27 cellular contexts compared by ENCODE assay signal in the genomic region with DNA sequence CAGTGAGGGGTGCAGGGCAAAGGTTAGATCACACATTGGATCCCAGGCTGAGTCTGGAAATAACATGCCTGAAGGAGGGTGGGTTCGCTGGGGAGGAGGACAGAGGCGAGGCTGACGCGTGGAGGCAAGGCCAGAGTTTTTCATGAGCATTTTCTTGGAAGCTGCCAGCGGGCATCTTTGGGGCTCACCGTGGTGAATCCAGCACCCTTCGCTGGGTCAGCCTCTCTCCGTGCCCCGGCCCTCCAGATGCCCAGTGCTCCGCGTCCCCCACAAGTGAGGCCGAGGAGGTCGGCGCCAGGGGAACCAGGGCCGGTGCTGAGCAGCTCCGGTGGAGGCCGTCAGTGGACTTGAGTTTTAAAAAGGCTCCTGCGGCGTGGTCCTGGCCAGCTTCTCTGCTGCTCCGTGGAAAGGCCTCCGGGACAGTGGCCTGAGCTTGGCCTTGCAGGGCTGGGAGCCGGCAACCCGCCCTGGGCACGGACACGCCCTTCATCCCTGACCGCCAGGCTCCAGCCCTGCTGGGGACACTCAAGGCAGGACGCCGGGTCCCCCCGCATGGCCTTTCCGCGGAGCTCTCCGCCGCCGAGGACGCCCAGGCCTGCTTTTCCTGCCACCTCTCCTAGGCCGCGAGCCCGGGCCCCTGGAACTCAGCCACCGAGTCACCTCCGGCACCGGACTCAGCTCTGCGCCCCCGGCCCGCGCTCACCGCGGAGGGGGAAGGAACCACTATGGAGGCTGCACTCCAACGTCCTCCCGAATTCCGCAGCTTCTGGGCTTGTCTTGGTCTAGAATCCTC.
A peak's percentile ranks its signal among the peaks of the same experiment; 100 is the strongest.
DNase-seq lines count a peak whose midpoint lies in the region; ATAC-seq, FAIRE-seq and TF ChIP-seq lines count a peak whose summit lies in the region.
"Had no signal": no experiment of that assay in that cellular context is flagged by ENCODE, and none has a peak within 500 bp of the region (broad histone marks: within the 10 kb centered on the region; RNA-seq: fewer than 3 reads in every experiment).

No MANE protein-coding gene starts in this region.

- H3K4me1 ChIP-seq in right cardiac atrium (ENCODE audit: control insufficient read depth, insufficient read depth, low read length): no peaks in the 10 kb centered on the region
- peaks cover 0 to 15% of the 10 kb centered on the region in 2 donors for H3K4me1 ChIP-seq in right atrium auricular region
- 0 out of 7 replicates have a peak, but pooled peaks cover 0 to 2% (median 0%) of the 10 kb centered on the region in 4 experiments for H3K4me1 ChIP-seq in H1 (replicated peaks in 1 of 4; ENCODE audit: control insufficient read depth in 3 of 4, insufficient read depth in 4 of 4, low read length in 3 of 4)
- peaks cover 8% of the 10 kb centered on the region for H3K4me1 ChIP-seq in testis
- no peaks in the 10 kb centered on the region for H3K4me1 ChIP-seq in MM.1S (ENCODE audit: low read length)
- H3K4me1 ChIP-seq: BE2C had no signal

- H2BK20ac ChIP-seq in H1 (ENCODE audit: low read length): no peak overlapping the region

- no peak overlapping the region for H3K56ac ChIP-seq in H1 (replicated peaks; ENCODE audit: insufficient read length, low read depth, low read length)

- H3K4me2 ChIP-seq in H1 (ENCODE audit: insufficient read depth in 1 of 2, low read depth in 2 of 2, low read length in 2 of 2): no peak overlapping the region
- H3K4me2 ChIP-seq in MM.1S (ENCODE audit: low read depth, low read length): no peak overlapping the region

- no peaks in the 10 kb centered on the region for H3K23me2 ChIP-seq in H1 (ENCODE audit: low read depth, low read length)

- TF ChIP-seq RAD21 in H1 (IDR thresholded peaks at IDR 0.05 in 1 of 2, conservative IDR thresholded peaks at IDR 0.05 in 1 of 2; ENCODE audit: low read depth in 2 of 2, low read length in 2 of 2): no peak

- no peak overlapping the region for H3K23ac ChIP-seq in H1 (ENCODE audit: insufficient read length)

- no peak overlapping the region; the same call in 1 of the 2 replicates for H2AFZ ChIP-seq in H1 (ENCODE audit: low read length)
- H2AFZ ChIP-seq in MM.1S (ENCODE audit: low read length): no peak overlapping the region

- TF ChIP-seq EP300 in H1 (IDR thresholded peaks at IDR 0.05; ENCODE audit: borderline replicate concordance in 1 of 2, low read depth in 2 of 2, low read length in 2 of 2): no peak

- intact Hi-C loops in right cardiac atrium (cut with DNase I) (no loop called here), testis (cut with DNase I; ENCODE audit: low total_unique reads) (no loop called here)

- CTCF ChIA-PET in H1 (lab: Charles Lee; ENCODE audit: partially characterized antibody): no interaction called here

- no peaks in the 10 kb centered on the region for H3K9me2 ChIP-seq in MM.1S (replicated peaks; ENCODE audit: insufficient read depth, low read length)

- no peak overlapping the region for H3K18ac ChIP-seq in H1 (ENCODE audit: extremely low read depth, low read length)

- H3K9ac ChIP-seq in H1 (replicated peaks in 1 of 4; ENCODE audit: extremely low read depth in 1 of 4, low read depth in 3 of 4, low read length in 3 of 4) (no peak overlapping the region), MM.1S (ENCODE audit: low read length) (no peak overlapping the region)

- no peak overlapping the region for H2AK5ac ChIP-seq in H1 (ENCODE audit: low read depth, low read length)

- no peak overlapping the region for H2BK12ac ChIP-seq in H1 (ENCODE audit: low read depth, low read length)

- H4K91ac ChIP-seq in H1 (replicated peaks; ENCODE audit: insufficient read length, low read length): no peak overlapping the region

- H3K36me3 ChIP-seq in right atrium auricular region (no peaks in the 10 kb centered on the region), H1 (ENCODE audit: control insufficient read depth in 2 of 4, insufficient read depth in 4 of 4, low read length in 3 of 4) (no peaks in the 10 kb centered on the region), testis (ENCODE audit: low read depth, missing control alignments) (no peaks in the 10 kb centered on the region), MM.1S (replicated peaks; ENCODE audit: insufficient read depth, low read length) (no peaks in the 10 kb centered on the region)
- H3K36me3 ChIP-seq: BE2C had no signal

- H4K5ac ChIP-seq in H1 (ENCODE audit: insufficient read length, low read depth, low read length): no peak overlapping the region

- POLR2A ChIA-PET in H1 (lab: Charles Lee; ENCODE audit: partially characterized antibody): interaction anchor here (1.2 kb wide), 1 partner anchor 27 kb away, joined by 4 read pairs; no protein-coding TSS in a partner anchor

- no peaks in the 10 kb centered on the region for H3K9me3 ChIP-seq in right cardiac atrium (ENCODE audit: control insufficient read depth, low read length)
- H3K9me3 ChIP-seq in right atrium auricular region: no peaks in the 10 kb centered on the region
- H3K9me3 ChIP-seq in H1 (ENCODE audit: insufficient read depth in 2 of 2, low read depth in 1 of 2, low read length in 1 of 2): peaks cover 0 to 2% of the 10 kb centered on the region in 2 experiments; a peak in 1 of 4 replicates
- H3K9me3 ChIP-seq in testis: no peaks in the 10 kb centered on the region
- H3K9me3 ChIP-seq in MM.1S (replicated peaks; ENCODE audit: insufficient read depth, low read length): no peaks in the 10 kb centered on the region
- H3K9me3 ChIP-seq: BE2C had no signal

- no peak overlapping the region for H3K27ac ChIP-seq in right cardiac atrium (ENCODE audit: low read length)
- H3K27ac ChIP-seq in right atrium auricular region: no peak overlapping the region
- H3K27ac ChIP-seq in H1 (ENCODE audit: low read depth, low read length): no peak overlapping the region
- H3K27ac ChIP-seq in testis: no peak overlapping the region
- no peak overlapping the region for H3K27ac ChIP-seq in MM.1S (ENCODE audit: low read length)

- H3F3A ChIP-seq in MM.1S (ENCODE audit: insufficient read depth, low read length): no peaks in the 10 kb centered on the region

- H3K4me3 ChIP-seq in right cardiac atrium (ENCODE audit: low read length) (no peak overlapping the region), right atrium auricular region (no peak overlapping the region), H1 (ENCODE audit: extremely low read depth in 1 of 4, insufficient read depth in 2 of 4, low read depth in 3 of 4, low read length in 4 of 4) (no peak overlapping the region), testis (peak overlapping the region; percentile 32 to 54), MM.1S (ENCODE audit: low read length) (no peak overlapping the region)

- H2BK15ac ChIP-seq in H1 (ENCODE audit: low read length): no peak overlapping the region

- H3K79me1 ChIP-seq in H1 (ENCODE audit: low read depth, low read length): no peaks in the 10 kb centered on the region

- TF ChIP-seq POLR2A in H1 (IDR thresholded peaks at IDR 0.05; ENCODE audit: control extremely low read depth in 1 of 2, low read depth in 2 of 2, low read length in 2 of 2) (no peak), testis (IDR thresholded peaks at IDR 0.05) (no peak)

- H4K8ac ChIP-seq in H1 (ENCODE audit: extremely low read depth, insufficient read depth, low read length): peak overlapping the region; percentile 62; the same call in 1 of the 2 replicates

- H3K79me2 ChIP-seq in H1 (ENCODE audit: control insufficient read depth in 1 of 2, insufficient read depth in 2 of 2, low read length in 2 of 2) (no peaks in the 10 kb centered on the region), MM.1S (ENCODE audit: low read length) (no peaks in the 10 kb centered on the region)

- H3K4ac ChIP-seq in H1 (replicated peaks; ENCODE audit: insufficient read length, low read depth, low read length): no peak overlapping the region

- H2BK5ac ChIP-seq in H1 (ENCODE audit: low read depth, low read length): no peak overlapping the region

- H3K27me3 ChIP-seq in right cardiac atrium (ENCODE audit: control insufficient read depth, insufficient read depth) (no peaks in the 10 kb centered on the region), right atrium auricular region (no peaks in the 10 kb centered on the region), H1 (replicated peaks in 1 of 4; ENCODE audit: control insufficient read depth in 3 of 4, extremely low read depth in 1 of 4, insufficient read depth in 3 of 4, low read length in 3 of 4) (no peaks in the 10 kb centered on the region), testis (no peaks in the 10 kb centered on the region), MM.1S (replicated peaks; ENCODE audit: insufficient read depth, low read length) (no peaks in the 10 kb centered on the region)
- H3K27me3 ChIP-seq: BE2C had no signal

- H2BK120ac ChIP-seq in H1 (replicated peaks; ENCODE audit: low read depth, low read length): no peak overlapping the region

- DNase-seq in right cardiac atrium: peak in 2 of 3 donors; percentile 60 to 69
- no peak for DNase-seq in right atrium auricular region (ENCODE audit: low spot score)
- no peak for DNase-seq in H1 (ENCODE audit: low read depth in 1 of 2, low spot score in 2 of 2)
- peak; percentile 78 for DNase-seq in mesenteric fat pad (ENCODE audit: low spot score)
- DNase-seq in testis: no peak
- no peak for DNase-seq in MM.1S
- DNase-seq in inferior parietal cortex (ENCODE audit: extremely low spot score): no peak
- no peak for DNase-seq in omental fat pad (ENCODE audit: low spot score)
- DNase-seq: 8988T; ACHN; BE2C; CD8-positive, alpha-beta memory T cell; DMS153; DND-41; H9; KBM-7; NCI-H1105 treated with DMSO at 0.1 percent for 48 hours; NCI-H146; NCI-H1930; NCI-H2107; NCI-H524 treated with DMSO at 0.1 percent for 48 hours; NCI-H774; SIG-M5 had no signal

- 87% methylated on average over 50 of the region's 50 CpGs for WGBS in right cardiac atrium
- 93% methylated on average over 43 of the region's 50 CpGs; no CpG with 5 or more reads in 1 of the 2 experiments for WGBS in H1 (ENCODE audit: extremely low coverage in 1 of 2, insufficient coverage in 1 of 2, insufficient read length in 1 of 2, insufficient replicate concordance in 2 of 2, low coverage in 1 of 2, low lambda C conversion rate in 2 of 2, missing lambda C conversion rate in 1 of 2), 2 experiments
- WGBS in testis, 2 donors: 70 to 85% methylated on average over 25 to 50 of the region's 50 CpGs

- H3K14ac ChIP-seq in H1 (ENCODE audit: insufficient read length): no peak overlapping the region

- TF ChIP-seq CTCF in right atrium auricular region (IDR thresholded peaks at IDR 0.05): no peak
- no peak for TF ChIP-seq CTCF in H1 (IDR thresholded peaks at IDR 0.05; ENCODE audit: control extremely low read depth in 1 of 3, insufficient read depth in 1 of 3, low read depth in 1 of 3, low read length in 3 of 3)
- no peak for TF ChIP-seq CTCF in testis (IDR thresholded peaks at IDR 0.05)
- no peak for TF ChIP-seq CTCF in MM.1S (IDR thresholded peaks at IDR 0.05; ENCODE audit: low read length)
- TF ChIP-seq CTCF in omental fat pad (IDR thresholded peaks at IDR 0.05): no peak

- ATAC-seq in right cardiac atrium (peak; percentile 11), omental fat pad (ENCODE audit: low FRiP score) (no peak)

- H4K20me1 ChIP-seq in H1 (replicated peaks in 1 of 2; ENCODE audit: control insufficient read depth in 1 of 2, insufficient read depth in 2 of 2, low read length in 2 of 2): no peaks in the 10 kb centered on the region
- no peaks in the 10 kb centered on the region for H4K20me1 ChIP-seq in MM.1S (ENCODE audit: insufficient read depth, low read length)

- FAIRE-seq in H1 (lab: Jason Lieb, UNC): no peak
- FAIRE-seq: GM12892, GM19239, HTR-8/SVneo, RCC 7860 had no signal

Comparison
In these comparisons a context has a peak if more than half of its experiments do, and no peak if none do; other contexts are left out.
1. DNase-seq: peak in right cardiac atrium (2 of 3) and mesenteric fat pad (single experiment); none in right atrium auricular region (single experiment), H1 (0 of 2), testis (single experiment), MM.1S (single experiment), inferior parietal cortex (single experiment) and omental fat pad (single experiment).
2. H3K4me3 ChIP-seq: peak in testis (2 of 2); none in right cardiac atrium (single experiment), right atrium auricular region (0 of 2), H1 (0 of 4) and MM.1S (single experiment).